Comparison of ENCODE assay signal across 5 cellular contexts in the genomic region with DNA sequence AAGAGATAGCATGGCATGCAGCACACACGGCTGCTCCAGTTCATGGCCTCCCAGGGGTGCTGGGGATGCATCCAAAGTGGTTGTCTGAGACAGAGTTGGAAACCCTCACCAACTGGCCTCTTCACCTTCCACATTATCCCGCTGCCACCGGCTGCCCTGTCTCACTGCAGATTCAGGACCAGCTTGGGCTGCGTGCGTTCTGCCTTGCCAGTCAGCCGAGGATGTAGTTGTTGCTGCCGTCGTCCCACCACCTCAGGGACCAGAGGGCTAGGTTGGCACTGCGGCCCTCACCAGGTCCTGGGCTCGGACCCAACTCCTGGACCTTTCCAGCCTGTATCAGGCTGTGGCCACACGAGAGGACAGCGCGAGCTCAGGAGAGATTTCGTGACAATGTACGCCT.
DNase-seq lines count a peak whose midpoint lies in the region; ATAC-seq and FAIRE-seq lines count a peak whose summit lies in the region.
"Had no signal": no experiment of that assay in that cellular context is flagged by ENCODE, and none has a peak within 500 bp of the region (broad histone marks: within the 10 kb centered on the region; RNA-seq: fewer than 3 reads in every experiment).

No MANE protein-coding gene starts in this region.

- no peak for ATAC-seq in memory B cell (ENCODE audit: low read depth)
- ATAC-seq: SK-N-SH treated with all-trans-retinoic acid at 6 μM for 48 hours had no signal

- no peak for FAIRE-seq in GM19239 (lab: Jason Lieb, UNC)
- FAIRE-seq: astrocyte had no signal

- DNase-seq in memory B cell (ENCODE audit: low spot score in 2 of 2) (no peak), GM19239 (ENCODE audit: insufficient read length, low spot score) (no peak)
- DNase-seq: NCI-H1092 had no signal

- no peak overlapping the region for H3K4me3 Mint-ChIP-seq in memory B cell

- peaks cover 31% of the 10 kb centered on the region for H3K4me1 Mint-ChIP-seq in memory B cell

- H3K9me3 Mint-ChIP-seq in memory B cell = no peaks in the 10 kb centered on the region

- H3K27ac Mint-ChIP-seq in memory B cell = peak overlapping the region; percentile 95

- H3K36me3 Mint-ChIP-seq in memory B cell = peaks cover 18% of the 10 kb centered on the region

- no peaks in the 10 kb centered on the region for H3K27me3 Mint-ChIP-seq in memory B cell
